24 cellular contexts compared by ENCODE assay signal in the genomic region with DNA sequence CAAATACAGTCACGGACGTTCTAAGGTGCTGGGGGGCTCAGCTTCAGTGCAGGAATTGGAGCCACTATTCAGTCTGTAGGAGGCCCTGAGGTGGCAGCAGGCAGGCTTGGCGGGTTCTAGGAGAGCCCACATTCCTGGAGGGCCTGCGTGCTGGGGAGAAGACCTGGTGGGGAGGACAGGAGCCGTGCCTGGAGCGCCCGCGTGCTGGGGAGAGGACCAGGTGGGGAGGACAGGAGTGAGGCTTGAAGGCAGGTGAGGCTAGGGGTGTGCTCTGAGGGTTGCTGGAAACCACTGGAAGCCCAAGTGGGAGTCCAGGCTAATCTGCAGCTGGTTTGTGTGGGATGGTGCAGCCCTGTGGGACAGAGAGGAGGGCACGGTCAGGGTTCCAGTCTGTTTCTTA. TPM values are rescaled to one million over a fixed set of nuclear protein-coding genes. Genes with fewer than 3 reads are reported as not detected.
DNase-seq lines count a peak whose midpoint lies in the region; ATAC-seq, FAIRE-seq and TF ChIP-seq lines count a peak whose summit lies in the region.
"Had no signal": no experiment of that assay in that cellular context is flagged by ENCODE, and none has a peak within 500 bp of the region (broad histone marks: within the 10 kb centered on the region; RNA-seq: fewer than 3 reads in every experiment).

No MANE protein-coding gene starts in this region.

- TF ChIP-seq RAD21 in HepG2 (CRISPR knock-in tag; IDR thresholded peaks at IDR 0.05) = no peak

- no peak overlapping the region for H2BK15ac ChIP-seq in mesenchymal stem cell (ENCODE audit: low read depth, poor library complexity, severe bottlenecking)

- H3K4me1 ChIP-seq in HepG2 (ENCODE audit: insufficient read depth, low read length) (peaks cover 35% of the 10 kb centered on the region), right lobe of liver (peaks cover 0 to 9% (median 4%) of the 10 kb centered on the region in 4 donors), mesenchymal stem cell (ENCODE audit: control insufficient read depth, insufficient read depth, low read depth, low read length) (peaks cover 59% of the 10 kb centered on the region), thyroid gland (peaks cover 44 to 69% of the 10 kb centered on the region in 2 donors)

- no peak for TF ChIP-seq EP300 in HepG2 (IDR thresholded peaks at IDR 0.05; ENCODE audit: low read depth in 2 of 2, low read length in 2 of 2)
- no peak for TF ChIP-seq EP300 in HepG2 (CRISPR knock-in tag; IDR thresholded peaks at IDR 0.05; ENCODE audit: borderline replicate concordance)

- TF ChIP-seq CTCF in HepG2 (CRISPR knock-in tag; IDR thresholded peaks at IDR 0.05) (no peak), right lobe of liver (IDR thresholded peaks at IDR 0.05) (no peak), WERI-Rb-1 (IDR thresholded peaks at IDR 0.05; ENCODE audit: low read depth, low read length) (no peak), brain microvascular endothelial cell (IDR thresholded peaks at IDR 0.05; ENCODE audit: low read depth, low read length, missing control alignments) (no peak), GM10248 (IDR thresholded peaks at IDR 0.05; ENCODE audit: control extremely low read depth, extremely low read depth, low read depth, missing control alignments) (no peak), thyroid gland (IDR thresholded peaks at IDR 0.05) (no peak)

- H3K4me3 ChIP-seq in HepG2 (replicated peaks in 1 of 3; ENCODE audit: insufficient read depth in 1 of 3, low read depth in 2 of 3, low read length in 3 of 3) = peak overlapping the region in 1 of 3 experiments; percentile 58; a peak in 2 of 6 replicates
- no peak overlapping the region for H3K4me3 ChIP-seq in right lobe of liver
- H3K4me3 ChIP-seq in WERI-Rb-1 (ENCODE audit: low read depth, low read length) = no peak overlapping the region
- H3K4me3 ChIP-seq in mesenchymal stem cell (ENCODE audit: insufficient read depth in 1 of 2, low read depth in 1 of 2, low read length in 2 of 2) = no peak overlapping the region
- no peak overlapping the region for H3K4me3 ChIP-seq in brain microvascular endothelial cell (ENCODE audit: low read depth, low read length)
- H3K4me3 ChIP-seq in thyroid gland (replicated peaks in 1 of 3) = no peak overlapping the region
- H3K4me3 ChIP-seq: ascending aorta, lung, sigmoid colon had no signal

- H4K8ac ChIP-seq in mesenchymal stem cell (ENCODE audit: low read length) = no peak overlapping the region

- no peak overlapping the region for H4K91ac ChIP-seq in mesenchymal stem cell (ENCODE audit: low read length)

- H3K36me3 ChIP-seq in HepG2 (replicated peaks in 1 of 2; ENCODE audit: control insufficient read depth in 1 of 2, insufficient read depth in 2 of 2, low read length in 2 of 2) (no peaks in the 10 kb centered on the region), right lobe of liver (no peaks in the 10 kb centered on the region), WERI-Rb-1 (peaks cover 44% of the 10 kb centered on the region), mesenchymal stem cell (ENCODE audit: control insufficient read depth in 1 of 2, insufficient read depth in 2 of 2, low read depth in 1 of 2, low read length in 2 of 2) (peaks cover 0 to 24% of the 10 kb centered on the region in 2 experiments), brain microvascular endothelial cell (replicated peaks) (no peaks in the 10 kb centered on the region), thyroid gland (no peaks in the 10 kb centered on the region)
- H3K36me3 ChIP-seq: ascending aorta, sigmoid colon had no signal

- H4K20me1 ChIP-seq in HepG2 (ENCODE audit: insufficient read depth, low read length) = no peaks in the 10 kb centered on the region

- no peak overlapping the region for H3K23ac ChIP-seq in mesenchymal stem cell (ENCODE audit: low read length in 2 of 2)

- no peak overlapping the region for H2BK5ac ChIP-seq in mesenchymal stem cell (ENCODE audit: low read depth, low read length, poor library complexity, severe bottlenecking)

- intact Hi-C loops in HepG2 (cut with micrococcal nuclease; ENCODE audit: unreplicated experiment) = loop anchor here (5.0 kb wide), 1 partner anchor 58 kb away; the partner anchor contains the start of gene TMEM120B
- intact Hi-C loops in right lobe of liver (cut with DNase I) = loop anchor here (5.0 kb wide), 1 partner anchor 68 kb away; no protein-coding TSS in a partner anchor
- intact Hi-C loops in thyroid gland (cut with DNase I) = loop anchor here (5.0 kb wide), 1 partner anchor 68 kb away; no protein-coding TSS in a partner anchor

- H3K9me3 ChIP-seq in HepG2 (ENCODE audit: low read length) = no peaks in the 10 kb centered on the region
- H3K9me3 ChIP-seq in right lobe of liver = no peaks in the 10 kb centered on the region
- no peaks in the 10 kb centered on the region for H3K9me3 ChIP-seq in WERI-Rb-1 (ENCODE audit: severe bottlenecking)
- no peaks in the 10 kb centered on the region for H3K9me3 ChIP-seq in mesenchymal stem cell (ENCODE audit: control insufficient read depth, low read length)
- no peaks in the 10 kb centered on the region for H3K9me3 ChIP-seq in thyroid gland
- H3K9me3 ChIP-seq: ascending aorta, sigmoid colon had no signal

- H3K18ac ChIP-seq in mesenchymal stem cell (ENCODE audit: low read depth in 1 of 2, low read length in 2 of 2) = no peak overlapping the region

- no peak overlapping the region for H2BK12ac ChIP-seq in mesenchymal stem cell (ENCODE audit: low read length in 2 of 2)

- H2AK5ac ChIP-seq in mesenchymal stem cell (ENCODE audit: low read length, severe bottlenecking) = peak overlapping the region; percentile 70

- H2AFZ ChIP-seq in HepG2 (ENCODE audit: low read length) (no peak overlapping the region), mesenchymal stem cell (ENCODE audit: low read depth, low read length) (no peak overlapping the region)

- H3K27ac ChIP-seq in HepG2 (ENCODE audit: extremely low read length, insufficient read depth, low read length) = peak overlapping the region; percentile 67
- H3K27ac ChIP-seq in right lobe of liver = no peak overlapping the region
- peak overlapping the region; percentile 72 for H3K27ac ChIP-seq in WERI-Rb-1
- H3K27ac ChIP-seq in mesenchymal stem cell (ENCODE audit: low read length, poor library complexity, severe bottlenecking) = no peak overlapping the region
- no peak overlapping the region for H3K27ac ChIP-seq in brain microvascular endothelial cell
- no peak overlapping the region for H3K27ac ChIP-seq in thyroid gland
- H3K27ac ChIP-seq: ascending aorta, sigmoid colon had no signal

- H3K27me3 ChIP-seq in HepG2 (ENCODE audit: control insufficient read depth in 1 of 2, insufficient read depth in 2 of 2, low read length in 2 of 2) (no peaks in the 10 kb centered on the region), right lobe of liver (no peaks in the 10 kb centered on the region), WERI-Rb-1 (ENCODE audit: insufficient read depth, low read depth, severe bottlenecking) (no peaks in the 10 kb centered on the region), mesenchymal stem cell (ENCODE audit: control insufficient read depth in 1 of 2, insufficient read depth in 1 of 2, low read length in 2 of 2) (no peaks in the 10 kb centered on the region), brain microvascular endothelial cell (replicated peaks) (no peaks in the 10 kb centered on the region), thyroid gland (no peaks in the 10 kb centered on the region)
- H3K27me3 ChIP-seq: ascending aorta, sigmoid colon had no signal

- H3K14ac ChIP-seq in mesenchymal stem cell (ENCODE audit: low read length in 2 of 2) = no peak overlapping the region

- H2BK120ac ChIP-seq in mesenchymal stem cell (ENCODE audit: low read depth, low read length) = no peak overlapping the region

- no TSS peak for BruUV-seq in HepG2 (replicated peaks; lab: Mats Ljungman, UMichigan)

- CTCF ChIA-PET in HepG2 (lab: Yijun Ruan, JAX; ENCODE audit: low intra/inter-chr PET ratio, low total read pairs) (interaction anchor here (1.0 kb wide), 1 partner anchor 73 kb away, joined by 3 read pairs; no protein-coding TSS in a partner anchor), GM10248 (lab: Yijun Ruan, JAX) (interaction anchor here (23.3 kb wide), 1 partner anchor 26 kb away, joined by 533 read pairs; the partner anchor contains the start of gene RHOF)

- no peaks in the 10 kb centered on the region for H3K79me2 ChIP-seq in HepG2 (ENCODE audit: insufficient read depth, low read length)

- in situ Hi-C loops in HepG2 (cut with HindIII; ENCODE audit: extremely low pct_ligation_motif_present, low pct_unique_long_range_greater_than_20kb) (loop anchor here (5.0 kb wide), 1 partner anchor 78 kb away; no protein-coding TSS in a partner anchor), brain microvascular endothelial cell (cut with HindIII; ENCODE audit: low pct_ligation_motif_present, low sequenced_read_pairs) (no loop called here)

- peak; percentile 33 for ATAC-seq in HepG2
- ATAC-seq in right lobe of liver = no peak
- no peak for ATAC-seq in GM19351 (IDR thresholded peaks at IDR 0.05; ENCODE audit: unreplicated experiment)
- ATAC-seq: stimulated activated naive CD8-positive, alpha-beta T cell treated with anti-CD3 and anti-CD28 coated beads, Interleukin-15, Interleukin-2, amounts not matched to agents 100 U/mL and 50 U/mL, for 24 hours had no signal

- POLR2A ChIA-PET in HepG2 (lab: Yijun Ruan, JAX) = interaction anchor here (0.9 to 1.3 kb wide), 2 partner anchors 21 to 57 kb away, joined by 3 to 4 read pairs; partner anchors contain the start of gene TMEM120B
- POLR2A ChIA-PET in GM10248 (lab: Yijun Ruan, JAX) = no interaction called here

- DNase-seq in HepG2 (ENCODE audit: low spot score) = no peak
- DNase-seq in right lobe of liver = no peak
- no peak for DNase-seq in WERI-Rb-1
- DNase-seq in mesenchymal stem cell = no peak
- no peak for DNase-seq in brain microvascular endothelial cell
- no peak for DNase-seq in GM10248 (ENCODE audit: extremely low spot score)
- DNase-seq in thyroid gland = no peak
- DNase-seq: activated CD4-positive, alpha-beta T cell treated with anti-CD3 and anti-CD28 coated beads for 4 hours; activated effector memory CD4-positive, alpha-beta T cell treated with anti-CD3 and anti-CD28 coated beads, Interleukin-2, amount 50 U/mL, for 16 hours; activated naive CD8-positive, alpha-beta T cell treated with anti-CD3 and anti-CD28 coated beads for 36 hours; DMS79 treated with DMSO at 0.1 percent for 48 hours; NCI-H1417 treated with DMSO at 0.1 percent for 48 hours; NCI-H2081; NCI-H2227 treated with DMSO at 0.1 percent for 48 hours; NCI-H748 treated with DMSO at 0.1 percent for 48 hours; sigmoid colon; stimulated activated naive CD8-positive, alpha-beta T cell treated with anti-CD3 and anti-CD28 coated beads, Interleukin-15, Interleukin-2, amounts not matched to agents 100 U/mL and 50 U/mL, for 24 hours; T-helper 2 cell had no signal

- H3K4me2 ChIP-seq in HepG2 (ENCODE audit: low read depth, low read length) (peak overlapping the region; percentile 73), mesenchymal stem cell (ENCODE audit: low read length, poor library complexity, severe bottlenecking) (no peak overlapping the region)

- FAIRE-seq in HepG2 (lab: Jason Lieb, UNC) = no peak
- FAIRE-seq: endothelial cell of umbilical vein, HTR-8/SVneo, keratinocyte had no signal

- H3K4ac ChIP-seq in mesenchymal stem cell (ENCODE audit: low read depth in 1 of 2, low read length in 2 of 2) = no peak overlapping the region

- H3K9ac ChIP-seq in HepG2 (ENCODE audit: insufficient read depth, low read depth, low read length) = peak overlapping the region; percentile 49; the same call in 1 of the 2 replicates
- H3K9ac ChIP-seq in mesenchymal stem cell (ENCODE audit: low read length) = no peak overlapping the region

- TF ChIP-seq POLR2A in HepG2 (IDR thresholded peaks at IDR 0.05; ENCODE audit: insufficient read depth in 1 of 2, low read depth in 2 of 2, low read length in 2 of 2) (no peak), right lobe of liver (IDR thresholded peaks at IDR 0.05) (no peak), thyroid gland (IDR thresholded peaks at IDR 0.05) (no peak)

- peaks cover 3% of the 10 kb centered on the region for H3K79me1 ChIP-seq in mesenchymal stem cell (replicated peaks; ENCODE audit: low read length, poor library complexity, severe bottlenecking)

- 37% methylated on average over 4 of the region's 9 CpGs for WGBS in HepG2 (ENCODE audit: low lambda C conversion rate)
- 47% methylated on average over 2 of the region's 9 CpGs for WGBS in right lobe of liver (ENCODE audit: insufficient coverage, low coverage, low lambda C conversion rate, missing lambda C conversion rate)
- WGBS in mesenchymal stem cell = 80% methylated on average over 9 of the region's 9 CpGs
- 84 to 87% methylated on average over 9 of the region's 9 CpGs for WGBS in thyroid gland, 2 donors

RNA-seq across cellular contexts. Expression of gene RHOF, which starts 23.1 kb away (rescaled TPM):
- total RNA-seq in HepG2 (2016; rRNA removed; fragmentation: Illumina TruSeq; extraction: Trizol) = 11.0 and 14.6 TPM in 2 replicates
- 10.8 and 12.5 TPM in 2 replicates for total RNA-seq in HepG2 (2016; cell fraction: cytosol; rRNA removed; fragmentation: Illumina TruSeq; extraction: Trizol; ENCODE audit: low read depth)
- 9.8 and 14.8 TPM in 2 replicates for total RNA-seq in HepG2 (2016; cell fraction: insoluble cytoplasmic fraction; rRNA removed; fragmentation: Illumina TruSeq; extraction: Trizol)
- 18.2 and 24.9 TPM in 2 replicates for total RNA-seq in HepG2 (2016; cell fraction: membrane; rRNA removed; fragmentation: Illumina TruSeq; extraction: Trizol)
- total RNA-seq in HepG2 (2016; cell fraction: nucleus; rRNA removed; fragmentation: Illumina TruSeq; extraction: Trizol) = 14.1 and 17.3 TPM in 2 replicates
- polyA plus RNA-seq in HepG2 (2011; rRNA removed) = 31.3 and 32.2 TPM in 2 replicates
- 28.4 and 38.7 TPM in 2 replicates for polyA plus RNA-seq in HepG2 (2011; cell fraction: cytosol; rRNA removed)
- polyA plus RNA-seq in HepG2 (2011; cell fraction: nucleus; rRNA removed) = 37.5 and 40.2 TPM in 2 replicates
- polyA plus RNA-seq in HepG2 (2012) = 10.8 and 12.9 TPM in 2 replicates
- 19.8 and 23.7 TPM in 2 replicates for polyA plus RNA-seq in HepG2 (2016; cell fraction: cytosol; fragmentation: Illumina TruSeq; extraction: Trizol; ENCODE audit: low read depth)
- 19.7 and 25.0 TPM in 2 replicates for polyA plus RNA-seq in HepG2 (2016; cell fraction: insoluble cytoplasmic fraction; fragmentation: Illumina TruSeq; extraction: Trizol; ENCODE audit: low read depth)
- 27.0 and 27.4 TPM in 2 replicates for polyA plus RNA-seq in HepG2 (2016; cell fraction: membrane; fragmentation: Illumina TruSeq; extraction: Trizol; ENCODE audit: low read depth)
- 24.9 and 31.1 TPM in 2 replicates for polyA plus RNA-seq in HepG2 (2016; cell fraction: nucleus; fragmentation: Illumina TruSeq; extraction: Trizol; ENCODE audit: insufficient read depth, low read depth)
- polyA minus RNA-seq in HepG2 (2011; rRNA and poly(A)+ RNA removed; ENCODE audit: low replicate concordance) = 46.1 and 174 TPM in 2 replicates
- 32.2 and 38.9 TPM in 2 replicates for polyA minus RNA-seq in HepG2 (2011; cell fraction: cytosol; rRNA and poly(A)+ RNA removed)
- 32.4 and 35.6 TPM in 2 replicates for polyA minus RNA-seq in HepG2 (2011; cell fraction: nucleus; rRNA and poly(A)+ RNA removed)
- total RNA-seq in right lobe of liver = 10 to 100 TPM in 2 of 6 experiments, 1 to 10 TPM in 4; 3.7 to 16.2 (median 5.0) TPM
- polyA plus RNA-seq in mesenchymal stem cell (2013, experiment 1 of 2) = 15.0 TPM
- polyA plus RNA-seq in mesenchymal stem cell (2013, experiment 2 of 2) = 14.2 TPM
- 100 to 1,000 TPM in 1 of 4 donors, 10 to 100 TPM in 3; 22.8 to 105 (median 69.9) TPM for total RNA-seq in thyroid gland

RNA-seq across cellular contexts. Expression of gene SETD1B, which starts 33.4 kb away (rescaled TPM):
- total RNA-seq in HepG2 (2016; rRNA removed; fragmentation: Illumina TruSeq; extraction: Trizol) = 1.4 and 1.8 TPM in 2 replicates
- total RNA-seq in HepG2 (2016; cell fraction: cytosol; rRNA removed; fragmentation: Illumina TruSeq; extraction: Trizol; ENCODE audit: low read depth) = 0.40 and 0.44 TPM in 2 replicates
- 1.3 TPM in 2 replicates for total RNA-seq in HepG2 (2016; cell fraction: insoluble cytoplasmic fraction; rRNA removed; fragmentation: Illumina TruSeq; extraction: Trizol)
- total RNA-seq in HepG2 (2016; cell fraction: membrane; rRNA removed; fragmentation: Illumina TruSeq; extraction: Trizol) = 1.3 and 1.4 TPM in 2 replicates
- total RNA-seq in HepG2 (2016; cell fraction: nucleus; rRNA removed; fragmentation: Illumina TruSeq; extraction: Trizol) = 2.7 and 3.3 TPM in 2 replicates
- polyA plus RNA-seq in HepG2 (2011; rRNA removed) = 1.1 and 1.3 TPM in 2 replicates
- polyA plus RNA-seq in HepG2 (2011; cell fraction: cytosol; rRNA removed) = 0.43 and 0.51 TPM in 2 replicates
- polyA plus RNA-seq in HepG2 (2011; cell fraction: nucleus; rRNA removed) = 9.3 TPM in 2 replicates
- 4.2 and 6.2 TPM in 2 replicates for polyA plus RNA-seq in HepG2 (2012)
- 0.32 and 0.34 TPM in 2 replicates for polyA plus RNA-seq in HepG2 (2016; cell fraction: cytosol; fragmentation: Illumina TruSeq; extraction: Trizol; ENCODE audit: low read depth)
- 2.6 and 3.8 TPM in 2 replicates for polyA plus RNA-seq in HepG2 (2016; cell fraction: insoluble cytoplasmic fraction; fragmentation: Illumina TruSeq; extraction: Trizol; ENCODE audit: low read depth)
- 0.70 and 0.76 TPM in 2 replicates for polyA plus RNA-seq in HepG2 (2016; cell fraction: membrane; fragmentation: Illumina TruSeq; extraction: Trizol; ENCODE audit: low read depth)
- polyA plus RNA-seq in HepG2 (2016; cell fraction: nucleus; fragmentation: Illumina TruSeq; extraction: Trizol; ENCODE audit: insufficient read depth, low read depth) = 16.0 and 18.9 TPM in 2 replicates
- polyA minus RNA-seq in HepG2 (2011; rRNA and poly(A)+ RNA removed; ENCODE audit: low replicate concordance) = 2.1 and 4.2 TPM in 2 replicates
- polyA minus RNA-seq in HepG2 (2011; cell fraction: cytosol; rRNA and poly(A)+ RNA removed) = 1.8 and 2.5 TPM in 2 replicates
- 3.6 and 4.4 TPM in 2 replicates for polyA minus RNA-seq in HepG2 (2011; cell fraction: nucleus; rRNA and poly(A)+ RNA removed)
- total RNA-seq in right lobe of liver = 10 to 100 TPM in 3 of 6 experiments, 1 to 10 TPM in 3; 3.7 to 20.0 (median 9.3) TPM
- polyA plus RNA-seq in mesenchymal stem cell (2013, experiment 1 of 2) = 10.4 TPM
- 9.3 TPM for polyA plus RNA-seq in mesenchymal stem cell (2013, experiment 2 of 2)
- 10 to 100 TPM in 3 of 4 donors, 1 to 10 TPM in 1; 7.3 to 16.5 (median 11.7) TPM for total RNA-seq in thyroid gland

RNA-seq across cellular contexts. Expression of gene TMEM120B, which starts 57.8 kb away (rescaled TPM):
- total RNA-seq in HepG2 (2016; rRNA removed; fragmentation: Illumina TruSeq; extraction: Trizol) = 3.8 and 7.1 TPM in 2 replicates
- 4.1 and 4.4 TPM in 2 replicates for total RNA-seq in HepG2 (2016; cell fraction: cytosol; rRNA removed; fragmentation: Illumina TruSeq; extraction: Trizol; ENCODE audit: low read depth)
- total RNA-seq in HepG2 (2016; cell fraction: insoluble cytoplasmic fraction; rRNA removed; fragmentation: Illumina TruSeq; extraction: Trizol) = 2.9 and 6.5 TPM in 2 replicates
- total RNA-seq in HepG2 (2016; cell fraction: membrane; rRNA removed; fragmentation: Illumina TruSeq; extraction: Trizol) = 5.8 and 6.5 TPM in 2 replicates
- 7.0 and 7.1 TPM in 2 replicates for total RNA-seq in HepG2 (2016; cell fraction: nucleus; rRNA removed; fragmentation: Illumina TruSeq; extraction: Trizol)
- 12.9 and 14.3 TPM in 2 replicates for polyA plus RNA-seq in HepG2 (2011; rRNA removed)
- polyA plus RNA-seq in HepG2 (2011; cell fraction: cytosol; rRNA removed) = 6.4 and 7.2 TPM in 2 replicates
- polyA plus RNA-seq in HepG2 (2011; cell fraction: nucleus; rRNA removed) = 31.6 and 33.2 TPM in 2 replicates
- polyA plus RNA-seq in HepG2 (2012) = 5.8 and 5.9 TPM in 2 replicates
- 5.1 and 6.6 TPM in 2 replicates for polyA plus RNA-seq in HepG2 (2016; cell fraction: cytosol; fragmentation: Illumina TruSeq; extraction: Trizol; ENCODE audit: low read depth)
- 4.7 and 5.1 TPM in 2 replicates for polyA plus RNA-seq in HepG2 (2016; cell fraction: insoluble cytoplasmic fraction; fragmentation: Illumina TruSeq; extraction: Trizol; ENCODE audit: low read depth)
- polyA plus RNA-seq in HepG2 (2016; cell fraction: membrane; fragmentation: Illumina TruSeq; extraction: Trizol; ENCODE audit: low read depth) = 6.2 and 7.5 TPM in 2 replicates
- 20.3 and 25.3 TPM in 2 replicates for polyA plus RNA-seq in HepG2 (2016; cell fraction: nucleus; fragmentation: Illumina TruSeq; extraction: Trizol; ENCODE audit: insufficient read depth, low read depth)
- 26.4 and 34.9 TPM in 2 replicates for polyA minus RNA-seq in HepG2 (2011; rRNA and poly(A)+ RNA removed; ENCODE audit: low replicate concordance)
- 8.7 and 9.2 TPM in 2 replicates for polyA minus RNA-seq in HepG2 (2011; cell fraction: cytosol; rRNA and poly(A)+ RNA removed)
- polyA minus RNA-seq in HepG2 (2011; cell fraction: nucleus; rRNA and poly(A)+ RNA removed) = 9.5 and 9.8 TPM in 2 replicates
- 1 to 10 TPM; 3.3 to 6.4 (median 4.7) TPM for total RNA-seq in right lobe of liver
- 13.2 TPM for polyA plus RNA-seq in mesenchymal stem cell (2013, experiment 1 of 2)
- polyA plus RNA-seq in mesenchymal stem cell (2013, experiment 2 of 2) = 13.3 TPM
- 10 to 100 TPM; 12.5 to 15.4 (median 14.2) TPM for total RNA-seq in thyroid gland

Comparison
In these comparisons a context has a peak if more than half of its experiments do, and no peak if none do; other contexts are left out.
1. H3K27ac ChIP-seq: peak in HepG2 (single experiment) and WERI-Rb-1 (single experiment); none in right lobe of liver (0 of 3), mesenchymal stem cell (single experiment), brain microvascular endothelial cell (single experiment) and thyroid gland (0 of 3).